9 cellular contexts compared by ENCODE assay signal in the genomic region with DNA sequence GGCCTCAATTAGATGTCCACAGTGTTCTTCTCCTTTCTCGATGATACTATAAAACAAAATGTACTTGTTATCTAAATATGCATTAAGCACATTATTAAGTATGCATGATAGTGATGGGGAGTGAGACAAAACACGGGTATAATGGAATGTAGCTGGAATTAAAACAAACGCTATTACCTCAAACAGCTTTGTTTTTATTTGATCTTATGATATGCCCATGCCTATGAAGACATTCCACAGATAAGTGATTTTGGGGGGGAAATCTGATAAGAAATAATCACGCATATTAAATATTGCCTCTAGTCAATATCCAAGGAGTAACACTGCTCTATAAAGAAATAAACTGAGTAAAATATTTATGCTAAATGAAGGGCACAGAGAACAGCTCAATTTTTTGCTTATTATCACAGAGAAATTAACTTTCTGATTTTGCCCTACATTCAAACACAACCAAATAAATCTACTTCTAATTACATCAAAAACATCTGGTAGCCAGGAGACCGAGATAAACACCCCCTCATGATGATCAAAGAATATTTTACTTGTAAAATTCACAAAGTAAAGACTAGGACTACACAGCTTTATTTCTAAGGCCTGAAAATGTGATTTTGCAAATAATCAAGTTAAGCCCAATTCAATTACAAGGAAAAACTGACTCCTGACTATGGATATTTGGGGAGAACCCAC. TPM values are rescaled to one million over a fixed set of nuclear protein-coding genes. Genes with fewer than 3 reads are reported as not detected.
DNase-seq lines count a peak whose midpoint lies in the region; ATAC-seq and TF ChIP-seq lines count a peak whose summit lies in the region.
"Had no signal": no experiment of that assay in that cellular context is flagged by ENCODE, and none has a peak within 500 bp of the region (broad histone marks: within the 10 kb centered on the region; RNA-seq: fewer than 3 reads in every experiment).

No MANE protein-coding gene starts in this region.

- peaks cover 40% of the 10 kb centered on the region for H3K79me2 ChIP-seq in Loucy (ENCODE audit: insufficient read depth, low read length)

- peaks cover 8% of the 10 kb centered on the region for H4K20me1 ChIP-seq in Loucy (ENCODE audit: insufficient read depth, low read length, poor library complexity, severe bottlenecking)

- no peaks in the 10 kb centered on the region for H3K27me3 ChIP-seq in Caco-2 (replicated peaks; ENCODE audit: control insufficient read depth, insufficient read depth, low read length)
- no peaks in the 10 kb centered on the region for H3K27me3 ChIP-seq in Loucy (ENCODE audit: insufficient read depth, low read length, poor library complexity, severe bottlenecking)
- no peaks in the 10 kb centered on the region for H3K27me3 ChIP-seq in colonic mucosa
- H3K27me3 ChIP-seq in neuron (ENCODE audit: insufficient read depth, low read length), result no peaks in the 10 kb centered on the region
- no peaks in the 10 kb centered on the region for H3K27me3 ChIP-seq in aorta (ENCODE audit: control insufficient read depth in 1 of 2, insufficient read depth in 2 of 2, low read length in 1 of 2)

- H3K4me3 ChIP-seq in Caco-2 (ENCODE audit: low read depth, low read length) (no peak overlapping the region), Loucy (ENCODE audit: low read length, poor library complexity, severe bottlenecking) (peak overlapping the region; percentile 91), colonic mucosa (no peak overlapping the region), neuron (ENCODE audit: low read length) (peak overlapping the region; percentile 93), aorta (ENCODE audit: low read length in 2 of 2) (no peak overlapping the region)

- intact Hi-C loops in Caco-2 (cut with micrococcal nuclease; ENCODE audit: unreplicated experiment), result loop anchor here (5.0 to 10.0 kb wide), 3 partner anchors 43 to 261 kb away; no protein-coding TSS in a partner anchor
- intact Hi-C loops in colonic mucosa (cut with DNase I), result loop anchor here (10.0 kb wide), 1 partner anchor 211 kb away; a partner anchor contains a TSS
- intact Hi-C loops in aorta (cut with DNase I), result loop anchor here in 1 of 2 donors (10.0 kb wide), 1 partner anchor 181 kb away; a partner anchor contains a TSS

- no TSS peak for BruUV-seq in Caco-2 (replicated peaks; lab: Mats Ljungman, UMichigan)

- TF ChIP-seq CTCF in Caco-2 (IDR thresholded peaks at IDR 0.05; ENCODE audit: insufficient read depth in 1 of 2, low read depth in 1 of 2, low read length in 1 of 2, severe bottlenecking in 1 of 2, unreplicated experiment in 1 of 2) (no peak), Loucy (conservative IDR thresholded peaks at IDR 0.05; ENCODE audit: low read length) (no peak), colonic mucosa (IDR thresholded peaks at IDR 0.05) (no peak), GM13976 (IDR thresholded peaks at IDR 0.05; ENCODE audit: borderline replicate concordance, control extremely low read depth, extremely low read depth, insufficient read depth, missing control alignments) (no peak)

- H3K27ac ChIP-seq in colonic mucosa (peak overlapping the region; percentile 91), aorta (ENCODE audit: low read depth in 1 of 2, low read length in 2 of 2) (no peak overlapping the region)

- DNase-seq in Caco-2, result no peak
- DNase-seq in colonic mucosa, result no peak
- no peak for DNase-seq in aorta
- DNase-seq in T1000 (lab: John Stamatoyannopoulos, UW), result no peak
- DNase-seq in HuH-7.5 (ENCODE audit: low spot score), result no peak
- DNase-seq in GM13976 (ENCODE audit: low spot score), result no peak
- DNase-seq: NCI-H226 had no signal

- H3K9me2 ChIP-seq in Loucy (replicated peaks; ENCODE audit: low read depth, low read length), result no peaks in the 10 kb centered on the region

- peak overlapping the region; percentile 86 for H3K4me2 ChIP-seq in Loucy (ENCODE audit: low read depth, low read length, poor library complexity, severe bottlenecking)

- no peaks in the 10 kb centered on the region for H3F3A ChIP-seq in Loucy (ENCODE audit: low read depth)

- 67 to 74% methylated on average over 5 of the region's 5 CpGs for WGBS in aorta, 2 donors

- POLR2A ChIA-PET in Caco-2 (lab: Charles Lee), result no interaction called here

- H3K36me3 ChIP-seq in Caco-2 (ENCODE audit: control insufficient read depth, insufficient read depth, low read length), result no peaks in the 10 kb centered on the region; the same call in 1 of the 2 replicates
- H3K36me3 ChIP-seq in Loucy (ENCODE audit: insufficient read depth, low read length), result peaks cover 20% of the 10 kb centered on the region
- H3K36me3 ChIP-seq in colonic mucosa, result no peaks in the 10 kb centered on the region
- peaks cover 34% of the 10 kb centered on the region for H3K36me3 ChIP-seq in neuron (ENCODE audit: insufficient read depth, low read length)
- H3K36me3 ChIP-seq in aorta (ENCODE audit: control insufficient read depth in 1 of 2, insufficient read depth in 2 of 2, low read length in 1 of 2), result peaks cover 0 to 3% of the 10 kb centered on the region in 2 donors

- peak overlapping the region; percentile 84 for H3K4me3 Mint-ChIP-seq in Caco-2 (ENCODE audit: unreplicated experiment)

- CTCF ChIA-PET in Caco-2 (lab: Charles Lee), result no interaction called here

- peak overlapping the region; percentile 86 for H3K9ac ChIP-seq in Loucy (ENCODE audit: low read depth, low read length, poor library complexity, severe bottlenecking)
- no peak overlapping the region for H3K9ac ChIP-seq in colonic mucosa (ENCODE audit: low read depth in 2 of 2, low read length in 2 of 2)

- H2AFZ ChIP-seq in Loucy (ENCODE audit: low read length) (no peak overlapping the region), neuron (ENCODE audit: low read depth, low read length) (no peak overlapping the region)

- in situ Hi-C loops in GM13976 (cut with MboI; ENCODE audit: low sequenced_read_pairs, unreplicated experiment), result loop anchor here (25.0 kb wide), 1 partner anchor 388 kb away; a partner anchor contains a TSS

- H3K4me1 ChIP-seq in Caco-2 (peaks cover 13% of the 10 kb centered on the region), Loucy (ENCODE audit: insufficient read depth, low read length, poor library complexity, severe bottlenecking) (peaks cover 43% of the 10 kb centered on the region), colonic mucosa (peaks cover 9% of the 10 kb centered on the region), neuron (ENCODE audit: insufficient read depth, low read length) (peaks cover 8% of the 10 kb centered on the region), aorta (ENCODE audit: control insufficient read depth in 1 of 2, insufficient read depth in 2 of 2, low read length in 2 of 2) (no peaks in the 10 kb centered on the region)

- no peaks in the 10 kb centered on the region for H3K27me3 Mint-ChIP-seq in Caco-2 (ENCODE audit: insufficient read depth, unreplicated experiment)

- peaks cover 18% of the 10 kb centered on the region for H3K36me3 Mint-ChIP-seq in Caco-2 (ENCODE audit: insufficient read depth, unreplicated experiment)

- H3K9me3 ChIP-seq in Caco-2, result no peaks in the 10 kb centered on the region
- H3K9me3 ChIP-seq in Loucy (ENCODE audit: insufficient read depth, low read depth, low read length), result no peaks in the 10 kb centered on the region
- no peaks in the 10 kb centered on the region for H3K9me3 ChIP-seq in colonic mucosa
- no peaks in the 10 kb centered on the region for H3K9me3 ChIP-seq in neuron (ENCODE audit: low read length)
- H3K9me3 ChIP-seq in aorta (ENCODE audit: control insufficient read depth, low read length), result no peaks in the 10 kb centered on the region

- H3K27ac Mint-ChIP-seq in Caco-2 (ENCODE audit: unreplicated experiment), result no peak overlapping the region

- H3K9me3 Mint-ChIP-seq in Caco-2 (ENCODE audit: unreplicated experiment), result no peaks in the 10 kb centered on the region

- no peak for ATAC-seq in aorta (ENCODE audit: low FRiP score)

- H3K4me1 Mint-ChIP-seq in Caco-2 (ENCODE audit: low read depth, unreplicated experiment), result peaks cover 6% of the 10 kb centered on the region

RNA-seq across cellular contexts. Expression of a gene that starts 1.9 kb away (rescaled TPM):
- total RNA-seq in Caco-2 (2022), result 43.6 and 44.9 TPM in 2 replicates
- 10 to 100 TPM; 53.5 to 64.5 TPM for total RNA-seq in colonic mucosa
- total RNA-seq in aorta, result 10 to 100 TPM; 43.6 to 47.3 TPM
- polyA plus RNA-seq in aorta, result 100 to 1,000 TPM in 1 of 2 donors, 10 to 100 TPM in 1; 74.9 to 170 TPM

RNA-seq across cellular contexts. Expression of a gene that starts 14.9 kb away (rescaled TPM):
- total RNA-seq in Caco-2 (2022), result 0.77 and 1.4 TPM in 2 replicates
- total RNA-seq in colonic mucosa, result 10 to 100 TPM in 1 of 2 donors, 1 to 10 TPM in 1; 1.3 to 26.3 TPM
- 10 to 100 TPM in 1 of 2 donors, 1 to 10 TPM in 1; 9.5 to 11.5 TPM for total RNA-seq in aorta
- polyA plus RNA-seq in aorta, result 10 to 100 TPM; 11.0 to 17.5 TPM

RNA-seq across cellular contexts. Expression of a gene that starts 27.5 kb away (rescaled TPM):
- total RNA-seq in Caco-2 (2022) (not detected in 2 replicates), colonic mucosa (under 1 TPM; 0.57 to 0.61 TPM), aorta (1 to 10 TPM; 3.7 TPM)
- 1 to 10 TPM in 1 of 2 donors, under 1 TPM in 1; 0.50 to 8.5 TPM for polyA plus RNA-seq in aorta

Comparison
In these comparisons a context has a peak if more than half of its experiments do, and no peak if none do; other contexts are left out.
1. H3K4me3 ChIP-seq: peak in Loucy (single experiment) and neuron (single experiment); none in Caco-2 (single experiment), colonic mucosa (single experiment) and aorta (0 of 2).